6 cellular contexts compared by ENCODE assay signal in genomic region chr19:5275668-5276067, GRCh38.
A peak's percentile ranks its signal among the peaks of the same experiment; 100 is the strongest.
DNase-seq lines count a peak whose midpoint lies in the region; ATAC-seq and TF ChIP-seq lines count a peak whose summit lies in the region.
"Not testable (repeated sequence)": the region's sequence is repeated elsewhere in the genome, so short reads cannot be mapped to it uniquely, and the experiment has no call there.

No MANE protein-coding gene starts in this region.

- not testable (repeated sequence) for H3K9me3 ChIP-seq in Caco-2; HEK293 (ENCODE audit: control insufficient read depth, insufficient read depth, low read depth, low read length); OCI-LY7 (ENCODE audit: low read length)

- not testable (repeated sequence) for H3K9me3 Mint-ChIP-seq in Caco-2 (ENCODE audit: unreplicated experiment); activated naive CD8-positive, alpha-beta T cell treated with anti-CD3 and anti-CD28 coated beads for 36 hours; glutamatergic neuron (ENCODE audit: unreplicated experiment); stimulated activated effector memory CD8-positive, alpha-beta T cell treated with anti-CD3 and anti-CD28 coated beads, Interleukin-12 subunit alpha, Interleukin-12 subunit beta, amount 100 ng/mL, for 72 hours

- DNase-seq in Caco-2; OCI-LY7 (ENCODE audit: low spot score); activated naive CD8-positive, alpha-beta T cell treated with anti-CD3 and anti-CD28 coated beads for 36 hours; glutamatergic neuron; stimulated activated effector memory CD8-positive, alpha-beta T cell treated with anti-CD3 and anti-CD28 coated beads, Interleukin-12 subunit alpha, Interleukin-12 subunit beta, amount 100 ng/mL, for 72 hours (ENCODE audit: low spot score in 2 of 2): not testable (repeated sequence)

- H3K79me2 ChIP-seq in OCI-LY7 (ENCODE audit: insufficient read depth, low read depth, low read length) = not testable (repeated sequence)

- CTCF ChIA-PET in Caco-2 (lab: Charles Lee); HEK293 (lab: Yijun Ruan, JAX): not testable (repeated sequence)
- CTCF ChIA-PET in OCI-LY7 (lab: Charles Lee; ENCODE audit: unreplicated experiment) = interaction anchor here (1.5 kb wide), 1 partner anchor 13 kb away, joined by 3 read pairs; no protein-coding TSS in a partner anchor

- H3K27me3 Mint-ChIP-seq in Caco-2 (ENCODE audit: insufficient read depth, unreplicated experiment); activated naive CD8-positive, alpha-beta T cell treated with anti-CD3 and anti-CD28 coated beads for 36 hours; glutamatergic neuron (ENCODE audit: unreplicated experiment): not testable (repeated sequence)

- not testable (repeated sequence) for H4K20me1 ChIP-seq in OCI-LY7 (ENCODE audit: insufficient read depth, low read length)

- H3K4me1 ChIP-seq in Caco-2; HEK293 (ENCODE audit: control insufficient read depth, insufficient read depth, low read length): not testable (repeated sequence)
- H3K4me1 ChIP-seq in OCI-LY7 (ENCODE audit: insufficient read depth, low read length, poor library complexity, severe bottlenecking) = peaks cover 55% of the 10 kb centered on the region

- not testable (repeated sequence) for H3K4me1 Mint-ChIP-seq in Caco-2 (ENCODE audit: low read depth, unreplicated experiment); activated naive CD8-positive, alpha-beta T cell treated with anti-CD3 and anti-CD28 coated beads for 36 hours; glutamatergic neuron (ENCODE audit: low read depth, unreplicated experiment); stimulated activated effector memory CD8-positive, alpha-beta T cell treated with anti-CD3 and anti-CD28 coated beads, Interleukin-12 subunit alpha, Interleukin-12 subunit beta, amount 100 ng/mL, for 72 hours

- not testable (repeated sequence) for TF ChIP-seq CTCF in Caco-2 (IDR thresholded peaks at IDR 0.05; ENCODE audit: insufficient read depth in 1 of 2, low read depth in 1 of 2, low read length in 1 of 2, severe bottlenecking in 1 of 2, unreplicated experiment in 1 of 2); HEK293 (tag by site-specific recombination; IDR thresholded peaks at IDR 0.05); OCI-LY7 (conservative IDR thresholded peaks at IDR 0.05; ENCODE audit: low read length); glutamatergic neuron (IDR thresholded peaks at IDR 0.05; ENCODE audit: partially characterized antibody, unreplicated experiment)

- H3K36me3 Mint-ChIP-seq in Caco-2 (ENCODE audit: insufficient read depth, unreplicated experiment) = peaks cover 13% of the 10 kb centered on the region
- H3K36me3 Mint-ChIP-seq in activated naive CD8-positive, alpha-beta T cell treated with anti-CD3 and anti-CD28 coated beads for 36 hours; glutamatergic neuron (ENCODE audit: unreplicated experiment); stimulated activated effector memory CD8-positive, alpha-beta T cell treated with anti-CD3 and anti-CD28 coated beads, Interleukin-12 subunit alpha, Interleukin-12 subunit beta, amount 100 ng/mL, for 72 hours: not testable (repeated sequence)

- not testable (repeated sequence) for H2AFZ ChIP-seq in OCI-LY7 (ENCODE audit: low read length)

- not testable (repeated sequence) for BruUV-seq in Caco-2 (replicated peaks; lab: Mats Ljungman, UMichigan); OCI-LY7 (replicated peaks; lab: Mats Ljungman, UMichigan)

- H3K27ac ChIP-seq in HEK293 (ENCODE audit: extremely low read depth, low read depth, low read length) = not testable (repeated sequence)
- peak overlapping the region; percentile 86 for H3K27ac ChIP-seq in OCI-LY7 (ENCODE audit: low read depth, low read length, poor library complexity, severe bottlenecking)

- POLR2A ChIA-PET in Caco-2 (lab: Charles Lee); OCI-LY7 (lab: Charles Lee): not testable (repeated sequence)
- POLR2A ChIA-PET in HEK293 (lab: Yijun Ruan, JAX) = interaction anchor here (0.7 kb wide), 1 partner anchor 33 kb away, joined by 4 read pairs; no protein-coding TSS in a partner anchor

- not testable (repeated sequence) for H3K36me3 ChIP-seq in Caco-2 (ENCODE audit: control insufficient read depth, insufficient read depth, low read length)
- H3K36me3 ChIP-seq in HEK293 (ENCODE audit: control insufficient read depth in 2 of 2, insufficient read depth in 1 of 2, low read length in 2 of 2) = peaks cover 0 to 22% of the 10 kb centered on the region in 2 experiments; a peak in 2 of 3 replicates
- peaks cover 29% of the 10 kb centered on the region for H3K36me3 ChIP-seq in OCI-LY7 (ENCODE audit: insufficient read depth, low read length)

- peak overlapping the region; percentile 45 for H3K4me2 ChIP-seq in OCI-LY7 (ENCODE audit: low read length)

- not testable (repeated sequence) for H3K27me3 ChIP-seq in Caco-2 (replicated peaks; ENCODE audit: control insufficient read depth, insufficient read depth, low read length)

- ATAC-seq in stimulated activated effector memory CD8-positive, alpha-beta T cell treated with anti-CD3 and anti-CD28 coated beads, Interleukin-12 subunit alpha, Interleukin-12 subunit beta, amount 100 ng/mL, for 72 hours = not testable (repeated sequence)

- not testable (repeated sequence) for H3K9me2 ChIP-seq in OCI-LY7 (ENCODE audit: insufficient read depth, low read length)

- intact Hi-C loops in Caco-2 (cut with micrococcal nuclease; ENCODE audit: unreplicated experiment) = not testable (repeated sequence)
- intact Hi-C loops in OCI-LY7 (cut with micrococcal nuclease; ENCODE audit: unreplicated experiment) = loop anchor here (2.0 to 5.0 kb wide), 2 partner anchors 49 to 62 kb away; no protein-coding TSS in a partner anchor

- peak overlapping the region; percentile 28 for H3K27ac Mint-ChIP-seq in Caco-2 (ENCODE audit: unreplicated experiment)
- peak overlapping the region; percentile 55 for H3K27ac Mint-ChIP-seq in activated naive CD8-positive, alpha-beta T cell treated with anti-CD3 and anti-CD28 coated beads for 36 hours
- H3K27ac Mint-ChIP-seq in glutamatergic neuron (ENCODE audit: unreplicated experiment) = peak overlapping the region; percentile 33
- H3K27ac Mint-ChIP-seq in stimulated activated effector memory CD8-positive, alpha-beta T cell treated with anti-CD3 and anti-CD28 coated beads, Interleukin-12 subunit alpha, Interleukin-12 subunit beta, amount 100 ng/mL, for 72 hours = peak overlapping the region; percentile 43

- H3K4me3 ChIP-seq in Caco-2 (ENCODE audit: low read depth, low read length); HEK293 (ENCODE audit: low read depth, low read length); OCI-LY7 (ENCODE audit: low read depth, low read length, poor library complexity, severe bottlenecking): not testable (repeated sequence)

- not testable (repeated sequence) for H3K4me3 Mint-ChIP-seq in Caco-2 (ENCODE audit: unreplicated experiment); activated naive CD8-positive, alpha-beta T cell treated with anti-CD3 and anti-CD28 coated beads for 36 hours; glutamatergic neuron (ENCODE audit: unreplicated experiment); stimulated activated effector memory CD8-positive, alpha-beta T cell treated with anti-CD3 and anti-CD28 coated beads, Interleukin-12 subunit alpha, Interleukin-12 subunit beta, amount 100 ng/mL, for 72 hours

TF ChIP-seq in HEK293, 187 proteins besides CTCF, POLR2A, EP300 and RAD21:
- peak; percentile 71 for TF ChIP-seq ZNF121 (tag by site-specific recombination; IDR thresholded peaks at IDR 0.05)
